ENCODE assay signal across 8 cellular contexts in genomic region chr1:43945898-43946243, GRCh38. TPM values are rescaled to one million over a fixed set of nuclear protein-coding genes. Genes with fewer than 3 reads are reported as not detected.
DNase-seq lines count a peak whose midpoint lies in the region; ATAC-seq and TF ChIP-seq lines count a peak whose summit lies in the region.

No MANE protein-coding gene starts in this region.

- H3K27ac ChIP-seq in adrenal gland, result peak overlapping the region in 4 of 5 donors; percentile 93 to 100 (median 98)
- peak overlapping the region; percentile 27 to 96 (median 96) for H3K27ac ChIP-seq in thyroid gland

- H3K36me3 Mint-ChIP-seq in activated CD8-positive, alpha-beta memory T cell treated with anti-CD3 and anti-CD28 coated beads, Interleukin-2, amount 10 ng/mL, durations not matched to agents 7 days and 5 days, result peaks cover 10% of the 10 kb centered on the region

- no peaks in the 10 kb centered on the region for H3K9me3 Mint-ChIP-seq in activated CD8-positive, alpha-beta memory T cell treated with anti-CD3 and anti-CD28 coated beads, Interleukin-2, amount 10 ng/mL, durations not matched to agents 7 days and 5 days (ENCODE audit: low read depth)

- H3K4me1 Mint-ChIP-seq in activated CD8-positive, alpha-beta memory T cell treated with anti-CD3 and anti-CD28 coated beads, Interleukin-2, amount 10 ng/mL, durations not matched to agents 7 days and 5 days, result peaks cover 35% of the 10 kb centered on the region

- intact Hi-C loops in adrenal gland (cut with DNase I), result no loop called here
- intact Hi-C loops in lower leg skin (cut with DNase I; ENCODE audit: low total_unique reads), result no loop called here
- intact Hi-C loops in thyroid gland (cut with DNase I), result no loop called here

- H3K36me3 ChIP-seq in adrenal gland (replicated peaks in 1 of 2) (peaks cover 0 to 7% of the 10 kb centered on the region in 2 donors), thyroid gland (no peaks in the 10 kb centered on the region)

- CTCF ChIA-PET in activated CD8-positive, alpha-beta memory T cell treated with anti-CD3 and anti-CD28 coated beads, Interleukin-2, amount 10 ng/mL, durations not matched to agents 7 days and 5 days (lab: Charles Lee), result interaction anchor here (0.6 to 9.4 kb wide), 12 partner anchors 10 to 492 kb away, joined by 3 to 123 read pairs (median 6); partner anchors contain the start of genes ARTN, DPH2, HYI and KDM4A

- ATAC-seq in activated CD8-positive, alpha-beta memory T cell treated with anti-CD3 and anti-CD28 coated beads, Interleukin-2, amount 10 ng/mL, durations not matched to agents 7 days and 5 days, result no peak

- peak overlapping the region; percentile 91 for H3K27ac Mint-ChIP-seq in activated CD8-positive, alpha-beta memory T cell treated with anti-CD3 and anti-CD28 coated beads, Interleukin-2, amount 10 ng/mL, durations not matched to agents 7 days and 5 days

- no peak for TF ChIP-seq POLR2A in adrenal gland (IDR thresholded peaks at IDR 0.05)
- TF ChIP-seq POLR2A in lower leg skin (IDR thresholded peaks at IDR 0.05), result no peak
- TF ChIP-seq POLR2A in thyroid gland (IDR thresholded peaks at IDR 0.05), result no peak

- 0 to 8% (median 3%) methylated on average over 2 of the region's 2 CpGs for WGBS in adrenal gland, 4 donors
- 0% methylated on average over 2 of the region's 2 CpGs for WGBS in lower leg skin, 2 donors
- WGBS in thyroid gland, 2 donors, result 0% methylated on average over 2 of the region's 2 CpGs

- H3K4me3 Mint-ChIP-seq in activated CD8-positive, alpha-beta memory T cell treated with anti-CD3 and anti-CD28 coated beads, Interleukin-2, amount 10 ng/mL, durations not matched to agents 7 days and 5 days, result peak overlapping the region; percentile 92

- DNase-seq in activated CD8-positive, alpha-beta memory T cell treated with anti-CD3 and anti-CD28 coated beads, Interleukin-2, amount 10 ng/mL, durations not matched to agents 7 days and 5 days, result no peak
- DNase-seq in activated CD8-positive, alpha-beta memory T cell treated with anti-CD3 and anti-CD28 coated beads, Interleukin-2, amount 50 U/mL, for 4 hours, result no peak
- peak in 3 of 7 donors; percentile 23 to 45 (median 41) for DNase-seq in adrenal gland
- no peak for DNase-seq in lower leg skin (ENCODE audit: low spot score in 2 of 2)
- DNase-seq in thyroid gland, result no peak
- DNase-seq in NCI-H2227 (lab: John Stamatoyannopoulos, UW; ENCODE audit: unreplicated experiment), result no peak
- no peak for DNase-seq in central memory CD4-positive, alpha-beta T cell
- no peak for DNase-seq in GOT3 (lab: John Stamatoyannopoulos, UW)

- peaks cover 23 to 27% of the 10 kb centered on the region in 2 donors for H3K4me1 ChIP-seq in adrenal gland (replicated peaks in 1 of 2)
- H3K4me1 ChIP-seq in thyroid gland, result peaks cover 22 to 42% of the 10 kb centered on the region in 2 donors

- H3K4me3 ChIP-seq in adrenal gland (peak overlapping the region in 2 of 4 donors; percentile 47 to 84), lower leg skin (ENCODE audit: low read depth, poor library complexity, severe bottlenecking) (peak overlapping the region; percentile 55), thyroid gland (replicated peaks in 1 of 3) (peak overlapping the region; percentile 46 to 83 (median 75))

- H3K9me3 ChIP-seq in adrenal gland (replicated peaks in 1 of 3), result no peaks in the 10 kb centered on the region
- no peaks in the 10 kb centered on the region for H3K9me3 ChIP-seq in thyroid gland

- TF ChIP-seq CTCF in adrenal gland (IDR thresholded peaks at IDR 0.05), result no peak
- no peak for TF ChIP-seq CTCF in lower leg skin (IDR thresholded peaks at IDR 0.05)
- TF ChIP-seq CTCF in thyroid gland (IDR thresholded peaks at IDR 0.05), result no peak

- no peaks in the 10 kb centered on the region for H3K27me3 Mint-ChIP-seq in activated CD8-positive, alpha-beta memory T cell treated with anti-CD3 and anti-CD28 coated beads, Interleukin-2, amount 10 ng/mL, durations not matched to agents 7 days and 5 days

- H3K27me3 ChIP-seq in adrenal gland (no peaks in the 10 kb centered on the region), thyroid gland (no peaks in the 10 kb centered on the region)

RNA-seq across cellular contexts. Expression of gene IPO13, which starts 0.9 kb away (rescaled TPM):
- total RNA-seq in activated CD8-positive, alpha-beta memory T cell treated with anti-CD3 and anti-CD28 coated beads, Interleukin-2, amount 10 ng/mL, durations not matched to agents 7 days and 5 days, result 10 to 100 TPM; 25.3 to 29.4 TPM
- 10 to 100 TPM; 32.2 to 42.1 (median 37.1) TPM for total RNA-seq in adrenal gland
- 10 to 100 TPM; 35.3 to 78.1 (median 54.5) TPM for polyA plus RNA-seq in adrenal gland
- total RNA-seq in lower leg skin, result 10 to 100 TPM; 14.6 to 24.1 (median 18.2) TPM
- total RNA-seq in thyroid gland, result 10 to 100 TPM; 21.1 to 48.1 (median 42.0) TPM

RNA-seq across cellular contexts. Expression of gene ARTN, which starts 12.3 kb away (rescaled TPM):
- total RNA-seq in activated CD8-positive, alpha-beta memory T cell treated with anti-CD3 and anti-CD28 coated beads, Interleukin-2, amount 10 ng/mL, durations not matched to agents 7 days and 5 days, result not detected
- total RNA-seq in adrenal gland (1 to 10 TPM in 2 of 8 donors, under 1 TPM in 5, not detected in 1; 0.23 to 1.3 (median 0.53) TPM), lower leg skin (1 to 10 TPM in 1 of 4 donors, under 1 TPM in 3; 0.63 to 3.6 (median 0.84) TPM), thyroid gland (1 to 10 TPM in 2 of 4 donors, under 1 TPM in 2; 0.40 to 2.0 (median 0.80) TPM)
- polyA plus RNA-seq in adrenal gland, result 1 to 10 TPM in 2 of 3 donors, under 1 TPM in 1; 0.37 to 4.9 (median 2.8) TPM

RNA-seq across cellular contexts. Expression of gene DPH2, which starts 23.9 kb away (rescaled TPM):
- 10 to 100 TPM; 28.1 to 39.8 TPM for total RNA-seq in activated CD8-positive, alpha-beta memory T cell treated with anti-CD3 and anti-CD28 coated beads, Interleukin-2, amount 10 ng/mL, durations not matched to agents 7 days and 5 days
- total RNA-seq in adrenal gland (10 to 100 TPM; 12.0 to 48.0 (median 22.0) TPM), lower leg skin (10 to 100 TPM; 12.8 to 26.6 (median 17.7) TPM), thyroid gland (10 to 100 TPM; 13.4 to 26.7 (median 22.3) TPM)
- 10 to 100 TPM; 19.1 to 29.1 (median 24.6) TPM for polyA plus RNA-seq in adrenal gland

RNA-seq across cellular contexts. Expression of gene ATP6V0B, which starts 28.9 kb away (rescaled TPM):
- 100 to 1,000 TPM; 108 to 139 TPM for total RNA-seq in activated CD8-positive, alpha-beta memory T cell treated with anti-CD3 and anti-CD28 coated beads, Interleukin-2, amount 10 ng/mL, durations not matched to agents 7 days and 5 days
- total RNA-seq in adrenal gland (100 to 1,000 TPM; 177 to 318 (median 216) TPM), lower leg skin (100 to 1,000 TPM; 135 to 180 (median 169) TPM), thyroid gland (100 to 1,000 TPM; 128 to 302 (median 216) TPM)
- polyA plus RNA-seq in adrenal gland, result 100 to 1,000 TPM; 141 to 302 (median 161) TPM

RNA-seq across cellular contexts. Expression of gene B4GALT2, which starts 33.1 kb away (rescaled TPM):
- total RNA-seq in activated CD8-positive, alpha-beta memory T cell treated with anti-CD3 and anti-CD28 coated beads, Interleukin-2, amount 10 ng/mL, durations not matched to agents 7 days and 5 days, result 10 to 100 TPM; 20.1 to 25.5 TPM
- total RNA-seq in adrenal gland (10 to 100 TPM; 18.8 to 47.9 (median 28.0) TPM), lower leg skin (10 to 100 TPM; 21.6 to 50.5 (median 30.3) TPM), thyroid gland (10 to 100 TPM; 22.3 to 30.3 (median 24.7) TPM)
- 10 to 100 TPM; 18.2 to 34.3 (median 24.1) TPM for polyA plus RNA-seq in adrenal gland
